ENCODE assay signal across 1 cellular context in genomic region chr14:102931580-102932285, GRCh38.
A peak's percentile ranks its signal among the peaks of the same experiment; 100 is the strongest.
TF ChIP-seq lines count a peak whose summit lies in the region.

No MANE protein-coding gene starts in this region.

TF ChIP-seq in HepG2, 621 proteins besides CTCF, POLR2A, EP300 and RAD21:
- TF ChIP-seq ZNF773 (CRISPR knock-in tag; IDR thresholded peaks at IDR 0.05; ENCODE audit: borderline replicate concordance): no peak
- 0 out of 2 replicates have a peak, but pooled peaks have one; percentile 12 for TF ChIP-seq AKAP8 (CRISPR knock-in tag; IDR thresholded peaks at IDR 0.05)
